In the genomic region with DNA sequence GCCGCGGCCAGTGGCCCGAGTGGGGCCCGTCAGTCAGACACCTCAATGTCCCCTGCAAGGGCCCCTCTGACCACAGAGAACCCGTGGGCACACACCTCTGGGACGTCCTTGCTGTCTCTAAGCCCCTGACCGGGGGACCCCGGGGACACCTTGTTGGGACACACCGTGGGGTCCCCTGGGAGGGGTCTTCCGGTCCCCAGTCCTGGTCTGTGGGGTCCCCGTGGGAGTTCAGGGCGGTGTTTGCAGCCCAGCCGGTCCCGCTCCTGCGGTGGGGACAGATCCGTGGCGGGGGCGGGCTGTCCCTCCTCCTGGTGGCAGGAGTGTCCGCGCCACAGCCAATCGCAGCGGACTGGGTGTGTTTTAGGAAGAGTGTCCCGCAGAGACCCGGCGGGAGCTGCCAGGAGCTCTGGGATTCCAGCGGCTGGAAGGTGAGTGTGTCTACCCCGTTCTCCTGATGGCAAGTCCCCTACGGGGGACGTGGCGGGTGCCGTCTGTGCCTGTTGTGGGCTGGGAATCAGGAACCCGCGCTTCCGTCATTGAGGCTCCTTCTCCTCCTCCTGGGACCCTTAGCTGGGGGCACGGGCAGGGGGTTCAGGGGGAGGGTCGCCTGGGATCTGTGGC, we compare ENCODE assay signal across 8 cellular contexts. TPM values are rescaled to one million over a fixed set of nuclear protein-coding genes. Genes with fewer than 3 reads are reported as not detected.
A peak's percentile ranks its signal among the peaks of the same experiment; 100 is the strongest.
DNase-seq lines count a peak whose midpoint lies in the region; ATAC-seq, FAIRE-seq and TF ChIP-seq lines count a peak whose summit lies in the region.

No MANE protein-coding gene starts in this region.

- no peaks in the 10 kb centered on the region for H3K9me3 ChIP-seq in SJSA1 (replicated peaks)

- no peaks in the 10 kb centered on the region for H3K27me3 ChIP-seq in SJSA1 (replicated peaks)

- H3K4me3 ChIP-seq in SJSA1, result peak overlapping the region; percentile 44

- intact Hi-C loops in left colon (cut with DNase I, micrococcal nuclease), result no loop called here

- FAIRE-seq in GM12891 (lab: Jason Lieb, UNC), result peak; percentile 23

- H3K4me1 ChIP-seq in SJSA1 (replicated peaks), result peaks cover 10% of the 10 kb centered on the region

- H3K4me3 Mint-ChIP-seq in central memory CD8-positive, alpha-beta T cell, result peak overlapping the region; percentile 83

- no peaks in the 10 kb centered on the region for H3K9me3 Mint-ChIP-seq in central memory CD8-positive, alpha-beta T cell

- no peaks in the 10 kb centered on the region for H3K27me3 Mint-ChIP-seq in central memory CD8-positive, alpha-beta T cell

- H3K36me3 Mint-ChIP-seq in central memory CD8-positive, alpha-beta T cell (ENCODE audit: insufficient read depth), result peaks cover 9% of the 10 kb centered on the region

- TF ChIP-seq POLR2A in GM12891 (IDR thresholded peaks at IDR 0.05; ENCODE audit: low read depth, low read length), result no peak

- peak overlapping the region; percentile 59 for H3K27ac Mint-ChIP-seq in central memory CD8-positive, alpha-beta T cell (ENCODE audit: low read depth)

- no peak overlapping the region for H3K27ac ChIP-seq in SJSA1

- no peaks in the 10 kb centered on the region for H3K36me3 ChIP-seq in SJSA1

- ATAC-seq in HG02840 (IDR thresholded peaks at IDR 0.05; ENCODE audit: low FRiP score, unreplicated experiment) (peak; percentile 90), left colon (peak; percentile 93)
- peak; percentile 76 for ATAC-seq in central memory CD8-positive, alpha-beta T cell (replicated peaks; ENCODE audit: extremely low read depth, poor library complexity, severe bottlenecking)

- peaks cover 20% of the 10 kb centered on the region for H3K4me1 Mint-ChIP-seq in central memory CD8-positive, alpha-beta T cell

- DNase-seq in GM12891 (ENCODE audit: insufficient read length, low spot score), result peak; percentile 75
- peak; percentile 41 to 67 for DNase-seq in SJSA1 (ENCODE audit: low read depth in 1 of 2, low spot score in 2 of 2)
- no peak for DNase-seq in central memory CD8-positive, alpha-beta T cell (ENCODE audit: low spot score in 2 of 2)
- DNase-seq in left colon, result peak; percentile 85 to 86
- DNase-seq in stimulated activated CD4-positive, alpha-beta T cell treated with anti-CD3 and anti-CD28 coated beads, Interleukin-4, amount 100 ng/mL, for 4 hours, result peak; percentile 29 to 43
- DNase-seq in NCI-H774 (lab: John Stamatoyannopoulos, UW), result no peak
- DNase-seq in NCI-H526 (lab: John Stamatoyannopoulos, UW), result no peak

TF ChIP-seq in GM12891, 5 proteins besides CTCF, POLR2A, EP300 and RAD21:
- TF ChIP-seq POU2F2 (IDR thresholded peaks at IDR 0.05; ENCODE audit: low read depth, low read length) (no peak), PAX5 (IDR thresholded peaks at IDR 0.05; ENCODE audit: insufficient read depth, low read length, severe bottlenecking) (no peak), POLR2AphosphoS5 (IDR thresholded peaks at IDR 0.05; ENCODE audit: low read depth, low read length) (no peak), SPI1 (IDR thresholded peaks at IDR 0.05; ENCODE audit: low read depth, low read length) (no peak), TAF1 (IDR thresholded peaks at IDR 0.05; ENCODE audit: low read depth, low read length) (no peak)

RNA-seq across cellular contexts. Expression of a gene that starts 5.1 kb away (rescaled TPM):
- 21.2 TPM for polyA plus RNA-seq in GM12891 (2012; ENCODE audit: low read depth, missing spikeins)
- 14.8 and 20.1 TPM in 2 replicates for total RNA-seq in SJSA1 (2014; rRNA removed; shearing (Covaris generic))
- total RNA-seq in left colon, result 10 to 100 TPM; 12.6 to 19.1 TPM

RNA-seq across cellular contexts. Expression of a gene that starts 42.5 kb away (rescaled TPM):
- polyA plus RNA-seq in GM12891 (2012; ENCODE audit: low read depth, missing spikeins), result 29.7 TPM
- total RNA-seq in SJSA1 (2014; rRNA removed; shearing (Covaris generic)), result 44.7 and 50.9 TPM in 2 replicates
- total RNA-seq in left colon, result 10 to 100 TPM; 50.0 to 56.9 TPM

Comparison
In these comparisons a context has a peak if more than half of its experiments do, and no peak if none do; other contexts are left out.
1. DNase-seq: peak in GM12891 (single experiment), SJSA1 (2 of 2), left colon (2 of 2) and stimulated activated CD4-positive, alpha-beta T cell treated with anti-CD3 and anti-CD28 coated beads, Interleukin-4, amount 100 ng/mL, for 4 hours (2 of 2); none in central memory CD8-positive, alpha-beta T cell (0 of 2), NCI-H774 (single experiment) and NCI-H526 (0 of 2).
2. Peak in every context shown above with its lines, with median percentiles within 50 percentile points of each other: ATAC-seq.